ENCODE assay signal across 8 cellular contexts in genomic region chr17:56835259-56835575, GRCh38. TPM values are rescaled to one million over a fixed set of nuclear protein-coding genes. Genes with fewer than 3 reads are reported as not detected.
DNase-seq lines count a peak whose midpoint lies in the region; ATAC-seq, FAIRE-seq and TF ChIP-seq lines count a peak whose summit lies in the region.

No MANE protein-coding gene starts in this region.

- H3K27ac ChIP-seq in KMS-11 = peak overlapping the region; percentile 74; the same call in 1 of the 2 replicates

- ATAC-seq in naive B cell (ENCODE audit: low read depth in 2 of 2) = no peak
- ATAC-seq in GM18858 (IDR thresholded peaks at IDR 0.05; ENCODE audit: unreplicated experiment) = no peak
- no peak for ATAC-seq in omental fat pad (ENCODE audit: low FRiP score)

- no peaks in the 10 kb centered on the region for H3K27me3 Mint-ChIP-seq in naive B cell

- H3K4me1 ChIP-seq in KMS-11 (ENCODE audit: low read depth, poor library complexity, severe bottlenecking) = peaks cover 53% of the 10 kb centered on the region

- no peak for DNase-seq in AG10803 (ENCODE audit: low read depth)
- DNase-seq in bronchial epithelial cell (ENCODE audit: low read depth) = no peak
- DNase-seq in naive B cell = no peak
- DNase-seq in omental fat pad (ENCODE audit: low spot score) = no peak
- DNase-seq in amniotic stem cell (lab: John Stamatoyannopoulos, UW) = no peak
- no peak for DNase-seq in GM19240 (ENCODE audit: insufficient read length, low spot score)

- no peaks in the 10 kb centered on the region for H3K9me3 Mint-ChIP-seq in naive B cell

- no peak for TF ChIP-seq CTCF in AG10803 (conservative IDR thresholded peaks at IDR 0.05; ENCODE audit: low read length)
- TF ChIP-seq CTCF in KMS-11 (conservative IDR thresholded peaks at IDR 0.05; ENCODE audit: low read depth, low read length) = no peak
- TF ChIP-seq CTCF in bronchial epithelial cell (IDR thresholded peaks at IDR 0.05; ENCODE audit: insufficient read depth, low read length, severe bottlenecking) = no peak
- no peak for TF ChIP-seq CTCF in omental fat pad (IDR thresholded peaks at IDR 0.05)

- H3K4me3 Mint-ChIP-seq in naive B cell = peak overlapping the region; percentile 89 to 96 (median 94)

- H3K79me2 ChIP-seq in KMS-11 (ENCODE audit: insufficient read depth, low read depth) = peaks cover 80% of the 10 kb centered on the region

- peaks cover 29 to 46% (median 37%) of the 10 kb centered on the region in 3 donors for H3K4me1 Mint-ChIP-seq in naive B cell

- peak overlapping the region; percentile 68 for H3K4me2 ChIP-seq in KMS-11

- no peak for FAIRE-seq in bronchial epithelial cell (lab: Jason Lieb, UNC)

- H3K36me3 ChIP-seq in KMS-11 (ENCODE audit: insufficient read depth) = no peaks in the 10 kb centered on the region
- H3K36me3 ChIP-seq in bronchial epithelial cell (ENCODE audit: control insufficient read depth, insufficient read depth, low read length) = no peaks in the 10 kb centered on the region

- H3K9ac ChIP-seq in KMS-11 = peak overlapping the region; percentile 70; the same call in 1 of the 2 replicates

- H3K27me3 ChIP-seq in KMS-11 (ENCODE audit: insufficient read depth, low read depth) (no peaks in the 10 kb centered on the region), bronchial epithelial cell (ENCODE audit: control insufficient read depth, insufficient read depth, low read length) (no peaks in the 10 kb centered on the region)

- no peaks in the 10 kb centered on the region for H4K20me1 ChIP-seq in KMS-11 (ENCODE audit: insufficient read depth)

- H3K36me3 Mint-ChIP-seq in naive B cell = no peaks in the 10 kb centered on the region

- H3K27ac Mint-ChIP-seq in naive B cell = peak overlapping the region in 3 of 6 donors; percentile 9 to 63 (median 42)

- peak overlapping the region; percentile 73 for H3K4me3 ChIP-seq in AG10803 (ENCODE audit: low read length)
- H3K4me3 ChIP-seq in KMS-11 (IDR thresholded peaks at IDR 0.05; ENCODE audit: insufficient read depth, low read depth, low read length) = no peak overlapping the region
- peak overlapping the region; percentile 82 for H3K4me3 ChIP-seq in bronchial epithelial cell (ENCODE audit: low read depth, low read length)

- peak overlapping the region; percentile 78 for H2AFZ ChIP-seq in KMS-11 (ENCODE audit: low read depth)

RNA-seq across cellular contexts. Expression of gene DGKE, which starts 1.3 kb away (rescaled TPM):
- total RNA-seq in bronchial epithelial cell (5.1 and 8.4 TPM in 2 replicates), omental fat pad (10 to 100 TPM in 1 of 4 donors, 1 to 10 TPM in 3; 5.9 to 19.4 (median 6.8) TPM)
- 1 to 10 TPM; 1.3 to 4.1 (median 3.3) TPM for polyA plus RNA-seq in naive B cell (ENCODE audit: low read depth in 6 of 6)

RNA-seq across cellular contexts. Expression of gene C17orf67, which starts 1.5 kb away (rescaled TPM):
- 0.26 and 0.64 TPM in 2 replicates for total RNA-seq in bronchial epithelial cell
- polyA plus RNA-seq in naive B cell (ENCODE audit: low read depth in 6 of 6) = 1 to 10 TPM in 5 of 6 donors, under 1 TPM in 1; 0.15 to 2.4 (median 1.4) TPM
- total RNA-seq in omental fat pad = 1 to 10 TPM in 2 of 4 donors, under 1 TPM in 2; 0.44 to 5.4 (median 1.3) TPM
